Comparison of ENCODE assay signal across 14 cellular contexts in the genomic region with DNA sequence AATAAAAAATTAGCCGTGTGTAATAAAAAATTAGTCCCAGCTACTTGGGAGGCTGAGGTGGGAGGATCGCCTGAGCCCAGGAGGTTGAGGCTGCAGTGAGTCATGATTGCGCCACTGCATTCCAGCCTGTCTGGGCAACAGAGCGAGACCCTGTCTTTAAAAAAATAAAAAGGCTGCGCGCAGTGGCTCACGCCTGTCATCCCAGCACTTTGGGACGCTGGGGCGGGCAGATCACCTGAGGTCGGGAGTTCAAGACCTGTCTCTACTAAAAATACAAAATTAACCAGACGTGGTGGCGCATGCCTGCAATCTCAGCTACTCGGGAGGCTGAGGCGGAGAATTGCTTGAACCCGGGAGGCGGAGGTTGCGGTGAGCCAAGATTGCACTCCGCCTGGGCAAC. TPM values are rescaled to one million over a fixed set of nuclear protein-coding genes. Genes with fewer than 3 reads are reported as not detected.
"Had no signal": no experiment of that assay in that cellular context is flagged by ENCODE, and none has a peak within 500 bp of the region (broad histone marks: within the 10 kb centered on the region; RNA-seq: fewer than 3 reads in every experiment).

No MANE protein-coding gene starts in this region.

RNA-seq across cellular contexts. Expression of a gene that starts 4.6 kb away (rescaled TPM):
- total RNA-seq: activated CD4-positive, alpha-beta memory T cell treated with anti-CD3 and anti-CD28 coated beads for 36 hours; adrenal gland; ascending aorta; breast epithelium; colonic mucosa; fibroblast of villous mesenchyme; heart left ventricle; liver; osteoblast; posterior vena cava; sigmoid colon; smooth muscle cell; subcutaneous adipose tissue; upper lobe of right lung had no signal
- polyA plus RNA-seq: heart left ventricle, liver, sigmoid colon, smooth muscle cell had no signal
